In the genomic region with DNA sequence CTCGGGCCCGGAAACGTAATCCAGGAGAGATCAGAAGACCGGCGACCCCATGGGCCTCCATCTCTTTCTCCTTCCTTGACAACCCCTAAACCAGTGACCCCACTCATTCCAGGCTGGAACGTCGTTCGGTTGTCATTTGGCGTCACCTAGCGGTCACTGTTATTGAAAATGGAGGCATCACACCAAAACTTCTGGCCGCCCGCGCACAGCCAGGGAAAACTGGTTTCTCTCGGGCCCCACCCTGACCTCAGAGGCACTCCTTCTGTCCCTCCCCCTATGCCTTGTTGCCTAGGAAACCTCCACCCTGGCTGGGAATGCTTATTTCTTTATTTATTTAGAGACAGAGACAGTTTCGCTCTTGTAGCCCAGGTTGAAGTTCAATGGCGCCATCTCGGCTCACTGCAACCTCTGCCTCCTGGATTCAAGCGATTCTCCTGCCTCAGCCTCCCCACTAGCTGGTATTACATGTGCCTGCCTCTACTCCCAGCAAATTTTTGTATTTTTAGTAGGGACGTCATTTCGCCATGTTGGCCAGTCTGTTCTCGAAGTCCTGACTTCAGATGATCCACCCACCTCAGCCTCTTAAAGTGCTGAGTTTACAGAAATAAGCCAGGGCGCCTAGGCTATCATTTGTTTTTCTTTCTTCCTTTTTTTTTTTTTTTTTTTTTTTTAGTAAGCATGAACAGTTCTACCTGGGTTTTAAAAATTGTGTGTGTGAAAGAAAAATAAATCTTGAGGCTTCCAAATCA, we compare ENCODE assay signal across 8 cellular contexts.
DNase-seq lines count a peak whose midpoint lies in the region; ATAC-seq, FAIRE-seq and TF ChIP-seq lines count a peak whose summit lies in the region.
"Not testable (repeated sequence)": the region's sequence is repeated elsewhere in the genome, so short reads cannot be mapped to it uniquely, and the experiment has no call there.

No MANE protein-coding gene starts in this region.

- RAD21 ChIA-PET in GM12878 (lab: Charles Lee; ENCODE audit: unreplicated experiment): not testable (repeated sequence)

- H3K4me3 ChIP-seq in PC-3 (ENCODE audit: low read length); GM12878; right lobe of liver: not testable (repeated sequence)

- not testable (repeated sequence) for TF ChIP-seq RAD21 in GM12878 (IDR thresholded peaks at IDR 0.05; ENCODE audit: insufficient read depth, low read depth, low read length)

- no CpG with 5 or more reads among the region's 22 CpGs for WGBS in GM12878 (ENCODE audit: insufficient coverage, insufficient replicate concordance, low lambda C conversion rate, missing lambda C conversion rate)
- no CpG with 5 or more reads among the region's 22 CpGs for WGBS in right lobe of liver (ENCODE audit: insufficient coverage, low coverage, low lambda C conversion rate, missing lambda C conversion rate)

- not testable (repeated sequence) for TF ChIP-seq EP300 in GM12878 (IDR thresholded peaks at IDR 0.05; ENCODE audit: borderline replicate concordance in 1 of 2, control insufficient read depth in 1 of 2, low read depth in 2 of 2, low read length in 2 of 2)

- H4K20me1 ChIP-seq in PC-3 (ENCODE audit: low read length); GM12878 (ENCODE audit: control insufficient read depth, insufficient read depth): not testable (repeated sequence)

- H3K79me2 ChIP-seq in PC-3 (ENCODE audit: low read length); GM12878 (ENCODE audit: control insufficient read depth, insufficient read depth, low read length): not testable (repeated sequence)

- CTCF ChIA-PET in PC-3 (lab: Charles Lee); GM12878 (lab: Yijun Ruan, JAX): not testable (repeated sequence)

- not testable (repeated sequence) for H3K27ac Mint-ChIP-seq in stimulated activated naive CD8-positive, alpha-beta T cell treated with anti-CD3 and anti-CD28 coated beads, Interleukin-15, amount 100 ng/mL, for 72 hours

- POLR2A ChIA-PET in PC-3 (lab: Charles Lee; ENCODE audit: unreplicated experiment); GM12878 (lab: Charles Lee): not testable (repeated sequence)

- not testable (repeated sequence) for H3K9me3 Mint-ChIP-seq in stimulated activated naive CD8-positive, alpha-beta T cell treated with anti-CD3 and anti-CD28 coated beads, Interleukin-15, amount 100 ng/mL, for 72 hours

- not testable (repeated sequence) for H3F3A ChIP-seq in PC-3 (ENCODE audit: low read length, unreplicated experiment)

- intact Hi-C loops in PC-3 (cut with micrococcal nuclease); GM12878 (cut with micrococcal nuclease; ENCODE audit: unreplicated experiment); right lobe of liver (cut with DNase I): not testable (repeated sequence)

- H3K4me1 Mint-ChIP-seq in stimulated activated naive CD8-positive, alpha-beta T cell treated with anti-CD3 and anti-CD28 coated beads, Interleukin-15, amount 100 ng/mL, for 72 hours: not testable (repeated sequence)

- not testable (repeated sequence) for BruUV-seq in PC-3 (replicated peaks; lab: Mats Ljungman, UMichigan); GM12878 (replicated peaks; lab: Mats Ljungman, UMichigan)

- not testable (repeated sequence) for H3K27me3 ChIP-seq in PC-3 (ENCODE audit: low read length); GM12878 (replicated peaks in 1 of 2; ENCODE audit: control insufficient read depth in 2 of 2, insufficient read depth in 2 of 2, low read length in 1 of 2); right lobe of liver

- not testable (repeated sequence) for TF ChIP-seq CTCF in PC-3 (conservative IDR thresholded peaks at IDR 0.05; ENCODE audit: low read depth, low read length); GM12878 (IDR thresholded peaks at IDR 0.05 in 2 of 3, conservative IDR thresholded peaks at IDR 0.05 in 1 of 3; ENCODE audit: control insufficient read depth in 2 of 3, extremely low read depth in 1 of 3, insufficient read depth in 1 of 3, low read depth in 3 of 3, low read length in 3 of 3); right lobe of liver (IDR thresholded peaks at IDR 0.05)

- H3K36me3 ChIP-seq in PC-3 (ENCODE audit: low read depth, low read length); GM12878 (ENCODE audit: control insufficient read depth in 2 of 2, insufficient read depth in 2 of 2, low read length in 1 of 2); right lobe of liver: not testable (repeated sequence)

- not testable (repeated sequence) for H3K4me2 ChIP-seq in PC-3 (ENCODE audit: low read length); GM12878 (ENCODE audit: control insufficient read depth, insufficient read depth)

- H3K27ac ChIP-seq in PC-3 (ENCODE audit: low read length); GM12878 (ENCODE audit: control insufficient read depth, insufficient read depth); right lobe of liver: not testable (repeated sequence)

- TF ChIP-seq POLR2A in GM12878 (IDR thresholded peaks at IDR 0.05; ENCODE audit: low read depth, low read length); right lobe of liver (IDR thresholded peaks at IDR 0.05): not testable (repeated sequence)

- DNase-seq in PC-3; GM12878 (ENCODE audit: low read depth, low spot score); right lobe of liver; stimulated activated naive CD8-positive, alpha-beta T cell treated with anti-CD3 and anti-CD28 coated beads, Interleukin-15, amount 100 ng/mL, for 72 hours: not testable (repeated sequence)

- not testable (repeated sequence) for H3K9me3 ChIP-seq in PC-3 (ENCODE audit: low read length); GM12878 (replicated peaks; ENCODE audit: control insufficient read depth, insufficient read depth, low read length); right lobe of liver

- peak; percentile 60 for ATAC-seq in GM18519 (IDR thresholded peaks at IDR 0.05; ENCODE audit: low FRiP score, unreplicated experiment)
- peak; percentile 48 for ATAC-seq in GM21381 (IDR thresholded peaks at IDR 0.05; ENCODE audit: unreplicated experiment)
- peak; percentile 66 for ATAC-seq in HG02642 (IDR thresholded peaks at IDR 0.05; ENCODE audit: poor library complexity, unreplicated experiment)
- peak; percentile 56 for ATAC-seq in HG03135 (IDR thresholded peaks at IDR 0.05; ENCODE audit: unreplicated experiment)
- ATAC-seq in PC-3: peak; percentile 83
- peak; percentile 88 for ATAC-seq in GM12878
- peak; percentile 75 to 90 (median 88) for ATAC-seq in right lobe of liver
- peak; percentile 73 for ATAC-seq in stimulated activated naive CD8-positive, alpha-beta T cell treated with anti-CD3 and anti-CD28 coated beads, Interleukin-15, amount 100 ng/mL, for 72 hours

- H3K4me1 ChIP-seq in PC-3 (ENCODE audit: insufficient read depth, low read length); GM12878 (ENCODE audit: control insufficient read depth, insufficient read depth, low read length); right lobe of liver: not testable (repeated sequence)

- not testable (repeated sequence) for H3K9ac ChIP-seq in PC-3 (ENCODE audit: low read length); GM12878 (ENCODE audit: control insufficient read depth, insufficient read depth, low read length)

- in situ Hi-C loops in GM12878 (cut with MboI): not testable (repeated sequence)

- SMC1A ChIA-PET in GM12878 (lab: Charles Lee; ENCODE audit: uncharacterized antibody, unreplicated experiment): not testable (repeated sequence)

- H2AFZ ChIP-seq in PC-3 (ENCODE audit: low read length); GM12878 (ENCODE audit: control insufficient read depth, low read depth, low read length): not testable (repeated sequence)

- H3K9me2 ChIP-seq in PC-3 (replicated peaks; ENCODE audit: low read length): not testable (repeated sequence)

- not testable (repeated sequence) for H3K27me3 Mint-ChIP-seq in stimulated activated naive CD8-positive, alpha-beta T cell treated with anti-CD3 and anti-CD28 coated beads, Interleukin-15, amount 100 ng/mL, for 72 hours

- FAIRE-seq in GM12878 (lab: Jason Lieb, UNC): not testable (repeated sequence)

- H3K4me3 Mint-ChIP-seq in stimulated activated naive CD8-positive, alpha-beta T cell treated with anti-CD3 and anti-CD28 coated beads, Interleukin-15, amount 100 ng/mL, for 72 hours: not testable (repeated sequence)
